ENCODE assay signal across 7 cellular contexts in genomic region chr19:2507109-2507508, GRCh38. TPM values are rescaled to one million over a fixed set of nuclear protein-coding genes. Genes with fewer than 3 reads are reported as not detected.
DNase-seq lines count a peak whose midpoint lies in the region; ATAC-seq and TF ChIP-seq lines count a peak whose summit lies in the region.

No MANE protein-coding gene starts in this region.

- intact Hi-C loops in HCT116 (cut with micrococcal nuclease) = no loop called here
- intact Hi-C loops in esophagus muscularis mucosa (cut with DNase I) = no loop called here

- H3K4me3 ChIP-seq in HCT116 (replicated peaks in 1 of 2; ENCODE audit: low read depth in 1 of 2, low read length in 2 of 2) (peak overlapping the region; percentile 10 to 48; a peak in 3 of 4 replicates), lung (no peak overlapping the region), esophagus muscularis mucosa (no peak overlapping the region), tibial nerve (no peak overlapping the region)

- H3K27me3 ChIP-seq in HCT116 (ENCODE audit: insufficient read depth, low read length) (no peaks in the 10 kb centered on the region), lung (ENCODE audit: control insufficient read depth, insufficient read depth) (no peaks in the 10 kb centered on the region), esophagus muscularis mucosa (no peaks in the 10 kb centered on the region), tibial nerve (peaks cover 0 to 15% of the 10 kb centered on the region in 2 donors)

- no peaks in the 10 kb centered on the region for H3K36me3 Mint-ChIP-seq in activated naive CD4-positive, alpha-beta T cell treated with anti-CD3 and anti-CD28 coated beads, Interleukin-2, amount 50 U/mL, for 24 hours

- POLR2A ChIA-PET in HCT116 (lab: Charles Lee) = interaction anchor here (0.9 to 6.0 kb wide), 3 partner anchors 16 to 31 kb away, joined by 3 to 29 read pairs (median 13); partner anchors contain the start of gene GADD45B

- TF ChIP-seq POLR2A in HCT116 (IDR thresholded peaks at IDR 0.05; ENCODE audit: borderline replicate concordance, extremely low read depth, insufficient read depth, insufficient read length) (no peak), esophagus muscularis mucosa (IDR thresholded peaks at IDR 0.05; ENCODE audit: low read depth) (no peak), tibial nerve (IDR thresholded peaks at IDR 0.05) (no peak)

- no peak for TF ChIP-seq CTCF in HCT116 (IDR thresholded peaks at IDR 0.05 in 2 of 3, conservative IDR thresholded peaks at IDR 0.05 in 1 of 3; ENCODE audit: borderline replicate concordance in 1 of 3, insufficient read depth in 1 of 3, low read depth in 2 of 3, low read length in 2 of 3)
- no peak for TF ChIP-seq CTCF in lung (IDR thresholded peaks at IDR 0.05; ENCODE audit: control extremely low read depth, extremely low read depth)
- TF ChIP-seq CTCF in esophagus muscularis mucosa (IDR thresholded peaks at IDR 0.05) = no peak
- no peak for TF ChIP-seq CTCF in tibial nerve (IDR thresholded peaks at IDR 0.05)

- CTCF ChIA-PET in HCT116 (lab: Charles Lee) = interaction anchor here (0.7 kb wide), 1 partner anchor 104 kb away, joined by 3 read pairs; no protein-coding TSS in a partner anchor

- no peaks in the 10 kb centered on the region for H3K9me2 ChIP-seq in HCT116 (ENCODE audit: insufficient read depth)

- no peaks in the 10 kb centered on the region for H3K79me2 ChIP-seq in HCT116 (ENCODE audit: insufficient read depth, low read length)

- H3K9me3 ChIP-seq in HCT116 (ENCODE audit: control insufficient read depth in 1 of 2, insufficient read depth in 1 of 2, low read depth in 1 of 2, low read length in 2 of 2) (no peaks in the 10 kb centered on the region), lung (ENCODE audit: control insufficient read depth in 2 of 2, insufficient read depth in 1 of 2, low read length in 1 of 2) (peaks cover 0 to 2% of the 10 kb centered on the region in 2 donors), esophagus muscularis mucosa (no peaks in the 10 kb centered on the region), tibial nerve (no peaks in the 10 kb centered on the region)

- H3K27ac Mint-ChIP-seq in activated naive CD4-positive, alpha-beta T cell treated with anti-CD3 and anti-CD28 coated beads, Interleukin-2, amount 50 U/mL, for 24 hours = peak overlapping the region; percentile 30

- peak overlapping the region; percentile 57 for H3K9ac ChIP-seq in HCT116 (ENCODE audit: low read length)

- TF ChIP-seq RAD21 in HCT116 (IDR thresholded peaks at IDR 0.05; ENCODE audit: low read depth) = no peak

- peak overlapping the region; percentile 83 for H3K4me2 ChIP-seq in HCT116 (ENCODE audit: low read length)

- H3K36me3 ChIP-seq in HCT116 (ENCODE audit: control insufficient read depth in 1 of 2, insufficient read depth in 2 of 2, low read length in 2 of 2) (no peaks in the 10 kb centered on the region), lung (ENCODE audit: control insufficient read depth in 2 of 2, insufficient read depth in 2 of 2, low read length in 2 of 2) (no peaks in the 10 kb centered on the region), esophagus muscularis mucosa (no peaks in the 10 kb centered on the region), tibial nerve (no peaks in the 10 kb centered on the region)

- peak; percentile 75 for DNase-seq in HCT116 (ENCODE audit: low read depth, low spot score)
- DNase-seq in NCI-H2171 treated with DMSO at 0.1 percent for 48 hours (lab: John Stamatoyannopoulos, UW) = peak; percentile 92
- DNase-seq in lung (ENCODE audit: low spot score) = peak; percentile 36
- no peak for DNase-seq in esophagus muscularis mucosa (ENCODE audit: extremely low spot score)
- DNase-seq in tibial nerve (ENCODE audit: low spot score in 2 of 2) = no peak

- TSS peak; percentile 93 for BruUV-seq in HCT116 (replicated peaks; lab: Mats Ljungman, UMichigan)

- H3K4me1 Mint-ChIP-seq in activated naive CD4-positive, alpha-beta T cell treated with anti-CD3 and anti-CD28 coated beads, Interleukin-2, amount 50 U/mL, for 24 hours = peaks cover 25% of the 10 kb centered on the region

- RAD21 ChIA-PET in HCT116 (lab: Charles Lee; ENCODE audit: low non-redundant PET in 1 of 2, low total read pairs in 2 of 2, uncharacterized antibody in 2 of 2, unreplicated experiment in 2 of 2) = interaction anchor here in 1 of 2 experiments (0.6 kb wide), 1 partner anchor 17 kb away, joined by 4 read pairs; no protein-coding TSS in a partner anchor

- TF ChIP-seq EP300 in esophagus muscularis mucosa (IDR thresholded peaks at IDR 0.05) (no peak), tibial nerve (IDR thresholded peaks at IDR 0.05) (peak in 1 of 2 donors; percentile 29)

- H3K4me1 ChIP-seq in HCT116 (ENCODE audit: control insufficient read depth in 1 of 2, insufficient read depth in 2 of 2, low read length in 2 of 2) (peaks cover 42 to 64% of the 10 kb centered on the region in 2 experiments), lung (ENCODE audit: control insufficient read depth in 2 of 2, insufficient read depth in 2 of 2, low read length in 2 of 2) (peaks cover 0 to 3% of the 10 kb centered on the region in 2 donors), esophagus muscularis mucosa (peaks cover 0 to 9% (median 4%) of the 10 kb centered on the region in 4 donors), tibial nerve (peaks cover 0 to 5% (median 0%) of the 10 kb centered on the region in 4 donors)

- H2AFZ ChIP-seq in HCT116 (ENCODE audit: low read depth, low read length, poor library complexity, severe bottlenecking) = peak overlapping the region; percentile 86

- 8 to 19% methylated on average over 12 of the region's 12 CpGs for WGBS in lung, 2 donors
- WGBS in esophagus muscularis mucosa = 25% methylated on average over 12 of the region's 12 CpGs
- WGBS in tibial nerve, 2 donors = 37 to 38% methylated on average over 12 of the region's 12 CpGs

- no peaks in the 10 kb centered on the region for H3K27me3 Mint-ChIP-seq in activated naive CD4-positive, alpha-beta T cell treated with anti-CD3 and anti-CD28 coated beads, Interleukin-2, amount 50 U/mL, for 24 hours

- H3K27ac ChIP-seq in HCT116 (ENCODE audit: low read depth, low read length) = peak overlapping the region; percentile 55
- H3K27ac ChIP-seq in lung (ENCODE audit: low read depth in 1 of 2, low read length in 1 of 2) = peak overlapping the region in 1 of 2 donors; percentile 47
- no peak overlapping the region for H3K27ac ChIP-seq in esophagus muscularis mucosa (replicated peaks in 1 of 4)
- H3K27ac ChIP-seq in tibial nerve = no peak overlapping the region

- no peaks in the 10 kb centered on the region for H4K20me1 ChIP-seq in HCT116 (ENCODE audit: insufficient read depth)

- H3K9me3 Mint-ChIP-seq in activated naive CD4-positive, alpha-beta T cell treated with anti-CD3 and anti-CD28 coated beads, Interleukin-2, amount 50 U/mL, for 24 hours = no peaks in the 10 kb centered on the region

- no peak overlapping the region for H3K4me3 Mint-ChIP-seq in activated naive CD4-positive, alpha-beta T cell treated with anti-CD3 and anti-CD28 coated beads, Interleukin-2, amount 50 U/mL, for 24 hours

- ATAC-seq in HCT116 (peak; percentile 29), lung (ENCODE audit: insufficient read depth, low FRiP score) (no peak), GM18498 (IDR thresholded peaks at IDR 0.05; ENCODE audit: unreplicated experiment) (no peak)

TF ChIP-seq in HCT116, 20 proteins besides CTCF, POLR2A, EP300 and RAD21 (continues in another document):
- TF ChIP-seq CEBPB (IDR thresholded peaks at IDR 0.05; ENCODE audit: low read depth) = no peak; the same call in none of the 2 replicates
- TF ChIP-seq EZH2 (IDR thresholded peaks at IDR 0.05) = no peak
- peak; percentile 71; the same call in 1 of the 2 replicates for TF ChIP-seq MAX (IDR thresholded peaks at IDR 0.05)
- TF ChIP-seq ATF3 (IDR thresholded peaks at IDR 0.05) = no peak
- peak; percentile 44 for TF ChIP-seq TCF7L2 (IDR thresholded peaks at IDR 0.05; ENCODE audit: borderline replicate concordance, extremely low read depth, insufficient read depth, insufficient read length)

RNA-seq across cellular contexts. Expression of gene GADD45B, which starts 31.2 kb away (rescaled TPM):
- 37.9 TPM for total RNA-seq in HCT116 (2021; ENCODE audit: unreplicated experiment)
- polyA plus RNA-seq in HCT116 (2012) = 40.1 and 61.8 TPM in 2 replicates
- 10 to 100 TPM; 81.0 to 92.7 TPM for total RNA-seq in lung
- polyA plus RNA-seq in lung = 100 to 1,000 TPM in 1 of 2 donors, 10 to 100 TPM in 1; 92.4 to 405 TPM
- total RNA-seq in esophagus muscularis mucosa = 100 to 1,000 TPM in 1 of 4 donors, 10 to 100 TPM in 3; 56.5 to 793 (median 90.5) TPM
- 100 to 1,000 TPM; 230 to 440 (median 337) TPM for total RNA-seq in tibial nerve

RNA-seq across cellular contexts. Expression of gene LMNB2, which starts 50.4 kb away (rescaled TPM):
- 228 TPM for total RNA-seq in HCT116 (2021; ENCODE audit: unreplicated experiment)
- polyA plus RNA-seq in HCT116 (2012) = 166 and 204 TPM in 2 replicates
- 10 to 100 TPM; 19.1 to 42.9 TPM for total RNA-seq in lung
- 10 to 100 TPM; 19.7 to 37.0 TPM for polyA plus RNA-seq in lung
- total RNA-seq in esophagus muscularis mucosa = 10 to 100 TPM; 13.3 to 30.8 (median 19.3) TPM
- total RNA-seq in tibial nerve = 10 to 100 TPM; 15.3 to 53.1 (median 25.9) TPM

Comparison
In these comparisons a context has a peak if more than half of its experiments do, and no peak if none do; other contexts are left out.
1. DNase-seq: peak in HCT116 (single experiment), NCI-H2171 treated with DMSO at 0.1 percent for 48 hours (single experiment) and lung (single experiment); none in esophagus muscularis mucosa (single experiment) and tibial nerve (0 of 2).
2. H3K4me3 ChIP-seq: peak in HCT116 (2 of 2); none in lung (single experiment), esophagus muscularis mucosa (0 of 4) and tibial nerve (0 of 4).